ENCODE assay signal across 12 cellular contexts in genomic region chr17:54899201-54899600, GRCh38. TPM values are rescaled to one million over a fixed set of nuclear protein-coding genes. Genes with fewer than 3 reads are reported as not detected.
"Had no signal": no experiment of that assay in that cellular context is flagged by ENCODE, and none has a peak within 500 bp of the region (broad histone marks: within the 10 kb centered on the region; RNA-seq: fewer than 3 reads in every experiment).

No MANE protein-coding gene starts in this region.

- H3K4me1 ChIP-seq: foreskin keratinocyte had no signal

- H3K27ac ChIP-seq: cardiac muscle cell, foreskin keratinocyte, right atrium auricular region, tibial artery had no signal

- H3K27me3 ChIP-seq: cardiac muscle cell, foreskin keratinocyte, right atrium auricular region, tibial artery had no signal

- ATAC-seq: activated T-cell treated with anti-CD3 and anti-CD28 coated beads, Interleukin-2, amount 50 U/mL, for 72 hours; foreskin keratinocyte; stimulated activated memory B cell treated with anti-CD40 and anti-IgM and Interleukin-4, amounts not matched to agents 10 μg/mL and 1 μg/mL and 100 μg/mL, for 72 hours; T-cell had no signal

- H3K4me1 Mint-ChIP-seq: stimulated activated memory B cell treated with anti-CD40 and anti-IgM and Interleukin-4, amounts not matched to agents 10 μg/mL and 1 μg/mL and 100 μg/mL, for 72 hours had no signal

- H3K9me3 ChIP-seq: right atrium auricular region, tibial artery had no signal

- H3K36me3 ChIP-seq: cardiac muscle cell, right atrium auricular region, tibial artery had no signal

- H3K4me3 ChIP-seq: right atrium auricular region, tibial artery had no signal

- H3K27ac Mint-ChIP-seq: activated CD4-positive, alpha-beta memory T cell treated with anti-CD3 and anti-CD28 coated beads for 36 hours; activated naive CD8-positive, alpha-beta T cell treated with anti-CD3 and anti-CD28 coated beads, Interleukin-2, amount 10 ng/mL, durations not matched to agents 7 days and 5 days; activated T-cell treated with anti-CD3 and anti-CD28 coated beads, Interleukin-2, amount 50 U/mL, for 72 hours; stimulated activated memory B cell treated with anti-CD40 and anti-IgM and Interleukin-4, amounts not matched to agents 10 μg/mL and 1 μg/mL and 100 μg/mL, for 72 hours; T-cell had no signal

- H3K9me3 Mint-ChIP-seq: activated CD4-positive, alpha-beta memory T cell treated with anti-CD3 and anti-CD28 coated beads for 36 hours; activated naive CD8-positive, alpha-beta T cell treated with anti-CD3 and anti-CD28 coated beads, Interleukin-2, amount 10 ng/mL, durations not matched to agents 7 days and 5 days; activated T-cell treated with anti-CD3 and anti-CD28 coated beads, Interleukin-2, amount 50 U/mL, for 72 hours; stimulated activated memory B cell treated with anti-CD40 and anti-IgM and Interleukin-4, amounts not matched to agents 10 μg/mL and 1 μg/mL and 100 μg/mL, for 72 hours; T-cell had no signal

- H3K36me3 Mint-ChIP-seq: activated CD4-positive, alpha-beta memory T cell treated with anti-CD3 and anti-CD28 coated beads for 36 hours; activated naive CD8-positive, alpha-beta T cell treated with anti-CD3 and anti-CD28 coated beads, Interleukin-2, amount 10 ng/mL, durations not matched to agents 7 days and 5 days; stimulated activated memory B cell treated with anti-CD40 and anti-IgM and Interleukin-4, amounts not matched to agents 10 μg/mL and 1 μg/mL and 100 μg/mL, for 72 hours; T-cell had no signal

- DNase-seq: activated CD4-positive, alpha-beta memory T cell treated with anti-CD3 and anti-CD28 coated beads for 36 hours; activated naive CD8-positive, alpha-beta T cell treated with anti-CD3 and anti-CD28 coated beads, Interleukin-2, amount 10 ng/mL, durations not matched to agents 7 days and 5 days; activated T-cell treated with anti-CD3 and anti-CD28 coated beads, Interleukin-2, amount 50 U/mL, for 72 hours; aorta; foreskin keratinocyte; stimulated activated CD4-positive, alpha-beta T cell treated with anti-CD3 and anti-CD28 coated beads, Interleukin-1b, Interleukin-23, amount 100 ng/mL, for 48 hours; T-cell; T1000; tibial artery had no signal

- H3K4me3 Mint-ChIP-seq: activated CD4-positive, alpha-beta memory T cell treated with anti-CD3 and anti-CD28 coated beads for 36 hours; stimulated activated memory B cell treated with anti-CD40 and anti-IgM and Interleukin-4, amounts not matched to agents 10 μg/mL and 1 μg/mL and 100 μg/mL, for 72 hours had no signal

RNA-seq across cellular contexts. Expression of gene TOM1L1, which starts 1.5 kb away (rescaled TPM):
- total RNA-seq: activated naive CD8-positive, alpha-beta T cell treated with anti-CD3 and anti-CD28 coated beads, Interleukin-2, amount 10 ng/mL, durations not matched to agents 7 days and 5 days had no signal
